ENCODE assay signal across 1 cellular context in genomic region chr17:7849185-7850117, GRCh38.
TF ChIP-seq lines count a peak whose summit lies in the region.

No MANE protein-coding gene starts in this region.

TF ChIP-seq in HCT116, 20 proteins besides CTCF, POLR2A, EP300 and RAD21:
- TF ChIP-seq ZFX (IDR thresholded peaks at IDR 0.05) (no peak), JUND (IDR thresholded peaks at IDR 0.05) (no peak), EZH2phosphoT487 (IDR thresholded peaks at IDR 0.05; ENCODE audit: borderline replicate concordance) (no peak), CBX3 (IDR thresholded peaks at IDR 0.05; ENCODE audit: low read depth) (no peak)
- TF ChIP-seq, protein P1, sequence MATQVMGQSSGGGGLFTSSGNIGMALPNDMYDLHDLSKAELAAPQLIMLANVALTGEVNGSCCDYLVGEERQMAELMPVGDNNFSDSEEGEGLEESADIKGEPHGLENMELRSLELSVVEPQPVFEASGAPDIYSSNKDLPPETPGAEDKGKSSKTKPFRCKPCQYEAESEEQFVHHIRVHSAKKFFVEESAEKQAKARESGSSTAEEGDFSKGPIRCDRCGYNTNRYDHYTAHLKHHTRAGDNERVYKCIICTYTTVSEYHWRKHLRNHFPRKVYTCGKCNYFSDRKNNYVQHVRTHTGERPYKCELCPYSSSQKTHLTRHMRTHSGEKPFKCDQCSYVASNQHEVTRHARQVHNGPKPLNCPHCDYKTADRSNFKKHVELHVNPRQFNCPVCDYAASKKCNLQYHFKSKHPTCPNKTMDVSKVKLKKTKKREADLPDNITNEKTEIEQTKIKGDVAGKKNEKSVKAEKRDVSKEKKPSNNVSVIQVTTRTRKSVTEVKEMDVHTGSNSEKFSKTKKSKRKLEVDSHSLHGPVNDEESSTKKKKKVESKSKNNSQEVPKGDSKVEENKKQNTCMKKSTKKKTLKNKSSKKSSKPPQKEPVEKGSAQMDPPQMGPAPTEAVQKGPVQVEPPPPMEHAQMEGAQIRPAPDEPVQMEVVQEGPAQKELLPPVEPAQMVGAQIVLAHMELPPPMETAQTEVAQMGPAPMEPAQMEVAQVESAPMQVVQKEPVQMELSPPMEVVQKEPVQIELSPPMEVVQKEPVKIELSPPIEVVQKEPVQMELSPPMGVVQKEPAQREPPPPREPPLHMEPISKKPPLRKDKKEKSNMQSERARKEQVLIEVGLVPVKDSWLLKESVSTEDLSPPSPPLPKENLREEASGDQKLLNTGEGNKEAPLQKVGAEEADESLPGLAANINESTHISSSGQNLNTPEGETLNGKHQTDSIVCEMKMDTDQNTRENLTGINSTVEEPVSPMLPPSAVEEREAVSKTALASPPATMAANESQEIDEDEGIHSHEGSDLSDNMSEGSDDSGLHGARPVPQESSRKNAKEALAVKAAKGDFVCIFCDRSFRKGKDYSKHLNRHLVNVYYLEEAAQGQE (IDR thresholded peaks at IDR 0.05; ENCODE audit: low read depth): no peak
TF ChIP-seq in HCT116: peak in this region for 0.
